ENCODE assay signal across 1 cellular context in the genomic region with DNA sequence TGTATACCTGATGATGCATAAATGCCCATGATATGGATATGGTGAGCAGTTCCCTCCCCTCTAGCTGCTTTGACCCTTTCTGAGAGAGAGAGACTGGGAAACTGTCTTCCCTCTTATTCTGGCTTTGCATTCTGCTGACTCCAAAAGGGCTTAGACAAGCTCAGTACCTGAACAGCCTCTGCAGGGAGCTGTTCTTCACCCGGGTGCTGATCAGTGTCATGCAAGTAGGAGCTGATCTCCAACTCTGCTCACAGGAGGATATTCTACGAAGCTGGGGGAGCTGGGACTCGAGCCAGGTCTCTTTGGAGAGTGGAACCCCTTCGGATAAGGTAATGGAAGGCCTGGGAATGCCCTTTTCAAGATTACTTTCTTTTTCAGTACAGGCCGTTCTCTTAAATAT.
TF ChIP-seq lines count a peak whose summit lies in the region.

No MANE protein-coding gene starts in this region.

TF ChIP-seq in GM23338, 12 proteins besides CTCF, POLR2A, EP300 and RAD21 (continued from another document):
- TF ChIP-seq EZH2phosphoT487 (IDR thresholded peaks at IDR 0.05; ENCODE audit: unreplicated experiment): no peak
- TF ChIP-seq, protein P1, sequence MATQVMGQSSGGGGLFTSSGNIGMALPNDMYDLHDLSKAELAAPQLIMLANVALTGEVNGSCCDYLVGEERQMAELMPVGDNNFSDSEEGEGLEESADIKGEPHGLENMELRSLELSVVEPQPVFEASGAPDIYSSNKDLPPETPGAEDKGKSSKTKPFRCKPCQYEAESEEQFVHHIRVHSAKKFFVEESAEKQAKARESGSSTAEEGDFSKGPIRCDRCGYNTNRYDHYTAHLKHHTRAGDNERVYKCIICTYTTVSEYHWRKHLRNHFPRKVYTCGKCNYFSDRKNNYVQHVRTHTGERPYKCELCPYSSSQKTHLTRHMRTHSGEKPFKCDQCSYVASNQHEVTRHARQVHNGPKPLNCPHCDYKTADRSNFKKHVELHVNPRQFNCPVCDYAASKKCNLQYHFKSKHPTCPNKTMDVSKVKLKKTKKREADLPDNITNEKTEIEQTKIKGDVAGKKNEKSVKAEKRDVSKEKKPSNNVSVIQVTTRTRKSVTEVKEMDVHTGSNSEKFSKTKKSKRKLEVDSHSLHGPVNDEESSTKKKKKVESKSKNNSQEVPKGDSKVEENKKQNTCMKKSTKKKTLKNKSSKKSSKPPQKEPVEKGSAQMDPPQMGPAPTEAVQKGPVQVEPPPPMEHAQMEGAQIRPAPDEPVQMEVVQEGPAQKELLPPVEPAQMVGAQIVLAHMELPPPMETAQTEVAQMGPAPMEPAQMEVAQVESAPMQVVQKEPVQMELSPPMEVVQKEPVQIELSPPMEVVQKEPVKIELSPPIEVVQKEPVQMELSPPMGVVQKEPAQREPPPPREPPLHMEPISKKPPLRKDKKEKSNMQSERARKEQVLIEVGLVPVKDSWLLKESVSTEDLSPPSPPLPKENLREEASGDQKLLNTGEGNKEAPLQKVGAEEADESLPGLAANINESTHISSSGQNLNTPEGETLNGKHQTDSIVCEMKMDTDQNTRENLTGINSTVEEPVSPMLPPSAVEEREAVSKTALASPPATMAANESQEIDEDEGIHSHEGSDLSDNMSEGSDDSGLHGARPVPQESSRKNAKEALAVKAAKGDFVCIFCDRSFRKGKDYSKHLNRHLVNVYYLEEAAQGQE (IDR thresholded peaks at IDR 0.05; ENCODE audit: unreplicated experiment): peak; percentile 82
